ENCODE assay signal across 2 cellular contexts in the genomic region with DNA sequence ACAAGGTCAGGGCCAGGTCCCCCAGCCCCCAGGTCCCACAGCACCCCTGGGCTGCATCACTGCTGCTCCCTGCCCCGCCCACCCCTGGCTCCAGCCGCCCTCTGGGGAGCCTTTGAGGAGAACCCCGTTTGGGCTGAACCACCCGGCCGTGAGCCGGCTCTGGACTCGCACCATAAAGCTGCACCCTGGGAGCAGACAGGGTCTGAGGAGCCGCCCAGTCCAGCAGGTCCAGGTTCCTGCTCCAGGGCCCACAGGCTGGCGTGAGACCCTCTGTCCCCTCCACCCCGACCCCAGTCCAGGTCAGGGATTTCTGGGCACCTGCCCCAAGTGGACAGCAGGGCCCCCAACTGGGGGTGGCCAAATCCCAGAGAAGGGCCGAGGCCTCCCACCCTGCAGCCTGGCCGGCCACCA.
TF ChIP-seq lines count a peak whose summit lies in the region.

No MANE protein-coding gene starts in this region.

TF ChIP-seq in GM23338, 12 proteins besides CTCF, POLR2A, EP300 and RAD21 (continues in another document):
- TF ChIP-seq NANOG (IDR thresholded peaks at IDR 0.05; ENCODE audit: borderline replicate concordance) (no peak), EZH2 (IDR thresholded peaks at IDR 0.05; ENCODE audit: low read depth, unreplicated experiment) (no peak), ZNF462 (CRISPR knock-in tag; IDR thresholded peaks at IDR 0.05) (no peak), JUNB (IDR thresholded peaks at IDR 0.05; ENCODE audit: unreplicated experiment) (no peak), ETS1 (IDR thresholded peaks at IDR 0.05) (no peak), REST (IDR thresholded peaks at IDR 0.05; ENCODE audit: unreplicated experiment) (no peak), EZH2phosphoT487 (IDR thresholded peaks at IDR 0.05; ENCODE audit: unreplicated experiment) (no peak), POLR2AphosphoS5 (IDR thresholded peaks at IDR 0.05; ENCODE audit: low read depth) (no peak), STAT1 (IDR thresholded peaks at IDR 0.05; ENCODE audit: unreplicated experiment) (no peak), ZNF331 (CRISPR knock-in tag; IDR thresholded peaks at IDR 0.05; ENCODE audit: low read depth) (no peak)

TF ChIP-seq in H1, 55 proteins besides CTCF, POLR2A, EP300 and RAD21:
- TF ChIP-seq CBX5 (IDR thresholded peaks at IDR 0.05; ENCODE audit: low read depth, low read length) = no peak
- no peak for TF ChIP-seq SP4 (IDR thresholded peaks at IDR 0.05; ENCODE audit: low read length)
- no peak for TF ChIP-seq ATF3 (IDR thresholded peaks at IDR 0.05; ENCODE audit: insufficient read depth, low read depth, low read length)
- TF ChIP-seq RFX5 (IDR thresholded peaks at IDR 0.05; ENCODE audit: borderline replicate concordance, low read depth, low read length) = no peak
